9 cellular contexts compared by ENCODE assay signal in the genomic region with DNA sequence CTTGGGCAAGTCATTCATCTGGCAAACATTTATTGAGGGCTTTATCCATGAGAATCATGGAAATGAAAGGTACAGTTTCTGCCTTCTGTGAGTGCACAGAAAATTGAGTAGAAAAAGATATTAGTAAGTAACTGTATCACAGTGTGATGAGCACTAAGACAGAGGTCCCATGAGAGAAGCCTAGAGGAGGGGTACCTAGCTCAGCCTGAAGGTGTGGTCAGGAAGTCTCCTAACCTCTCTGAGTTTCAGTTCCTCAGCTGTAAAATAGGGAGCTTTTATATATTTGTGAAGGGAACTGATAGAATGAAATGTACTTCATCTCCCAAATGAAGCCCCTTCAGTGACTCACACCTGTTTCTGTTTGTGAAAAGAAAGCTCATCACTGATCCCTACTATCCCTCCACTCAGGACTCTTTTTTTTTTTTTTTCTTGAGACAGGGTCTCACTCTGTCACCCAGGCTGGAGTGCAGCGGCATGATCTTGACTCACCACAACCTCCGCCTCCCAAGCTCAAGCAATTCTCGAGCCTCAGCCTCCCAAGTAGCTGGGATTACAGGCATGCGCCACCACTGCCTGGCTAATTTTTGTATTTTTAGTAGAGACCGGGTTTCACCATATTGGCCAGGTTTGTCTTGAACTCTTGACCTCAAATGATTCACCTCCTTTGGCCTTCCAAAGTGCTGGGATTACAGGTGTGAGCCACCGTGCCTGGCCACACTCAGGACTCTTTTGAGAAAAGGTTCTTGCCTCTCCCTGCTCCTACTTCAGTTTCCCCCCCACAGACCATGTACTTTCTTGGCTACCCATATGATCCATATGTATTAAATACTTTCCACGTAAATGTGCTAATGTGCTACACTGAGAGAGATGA.
DNase-seq lines count a peak whose midpoint lies in the region; ATAC-seq and TF ChIP-seq lines count a peak whose summit lies in the region.
"Had no signal": no experiment of that assay in that cellular context is flagged by ENCODE, and none has a peak within 500 bp of the region (broad histone marks: within the 10 kb centered on the region; RNA-seq: fewer than 3 reads in every experiment).

No MANE protein-coding gene starts in this region.

- ATAC-seq in GM18867 (IDR thresholded peaks at IDR 0.05; ENCODE audit: unreplicated experiment): peak; percentile 55
- peak; percentile 57 for ATAC-seq in GM21528 (IDR thresholded peaks at IDR 0.05; ENCODE audit: low FRiP score, unreplicated experiment)
- ATAC-seq in HG03378 (IDR thresholded peaks at IDR 0.05; ENCODE audit: unreplicated experiment): peak; percentile 63
- no peak for ATAC-seq in upper lobe of left lung (ENCODE audit: low FRiP score in 2 of 2)

- peaks cover 0 to 7% (median 2%) of the 10 kb centered on the region in 4 donors for H3K4me1 ChIP-seq in upper lobe of left lung

- H3K27me3 ChIP-seq in upper lobe of left lung: no peaks in the 10 kb centered on the region

- WGBS in upper lobe of left lung, 2 donors: 81 to 86% methylated on average over 7 of the region's 7 CpGs

- H3K4me3 ChIP-seq in upper lobe of left lung: no peak overlapping the region

- H3K27ac ChIP-seq in upper lobe of left lung: no peak overlapping the region

- no peak for TF ChIP-seq CTCF in upper lobe of left lung (IDR thresholded peaks at IDR 0.05)

- H3K36me3 ChIP-seq in upper lobe of left lung: no peaks in the 10 kb centered on the region

- DNase-seq in germinal center (ENCODE audit: low spot score): peak; percentile 69
- no peak for DNase-seq in upper lobe of left lung
- no peak for DNase-seq in NCI-H1092 treated with DMSO at 0.1 percent for 48 hours (lab: John Stamatoyannopoulos, UW)
- DNase-seq in NCI-H774 (lab: John Stamatoyannopoulos, UW): no peak
- DNase-seq: activated CD8-positive, alpha-beta memory T cell treated with anti-CD3 and anti-CD28 coated beads, Interleukin-2, amount 50 U/mL, for 48 hours; Right ventricle myocardium superior had no signal

- no peaks in the 10 kb centered on the region for H3K9me3 ChIP-seq in upper lobe of left lung

- no peak for TF ChIP-seq EP300 in upper lobe of left lung (IDR thresholded peaks at IDR 0.05)

- no peak for TF ChIP-seq POLR2A in upper lobe of left lung (IDR thresholded peaks at IDR 0.05)

Comparison
In these comparisons a context has a peak if more than half of its experiments do, and no peak if none do; other contexts are left out.
1. ATAC-seq: peak in GM18867 (single experiment), GM21528 (single experiment) and HG03378 (single experiment); none in upper lobe of left lung (0 of 2).